In the genomic region with DNA sequence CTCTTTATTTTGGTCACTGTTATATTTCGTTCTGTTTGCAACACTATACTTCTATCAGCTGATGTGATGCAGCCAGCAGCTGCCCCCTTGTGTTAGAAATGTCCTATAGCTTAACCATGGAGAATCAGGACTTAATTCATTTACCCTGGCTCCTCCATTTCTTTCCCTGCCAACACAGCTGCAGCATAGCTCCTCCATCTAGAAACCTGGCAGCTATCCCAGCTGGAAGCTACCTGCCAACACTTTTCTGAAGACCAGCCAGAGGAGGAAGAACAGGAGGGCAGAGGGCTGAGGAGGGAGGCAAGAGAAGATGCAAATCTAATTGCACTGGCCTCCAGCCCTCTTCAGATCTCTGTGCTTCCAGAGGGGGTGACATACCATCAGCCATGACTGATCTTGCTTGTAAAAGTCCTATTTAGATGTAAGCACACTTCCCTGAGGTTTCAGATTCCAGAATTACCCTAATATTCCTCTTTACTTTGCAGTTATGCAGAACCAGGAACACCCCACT, we compare ENCODE assay signal across 9 cellular contexts.
DNase-seq lines count a peak whose midpoint lies in the region; FAIRE-seq and TF ChIP-seq lines count a peak whose summit lies in the region.
"Had no signal": no experiment of that assay in that cellular context is flagged by ENCODE, and none has a peak within 500 bp of the region (broad histone marks: within the 10 kb centered on the region; RNA-seq: fewer than 3 reads in every experiment).

No MANE protein-coding gene starts in this region.

- no peaks in the 10 kb centered on the region for H3K36me3 ChIP-seq in kidney (ENCODE audit: control insufficient read depth in 1 of 2, insufficient read depth in 2 of 2, low read length in 2 of 2)

- DNase-seq in DMS114 treated with DMSO at 0.1 percent for 48 hours (lab: John Stamatoyannopoulos, UW; ENCODE audit: unreplicated experiment) (peak; percentile 29), HTR-8/SVneo (ENCODE audit: insufficient read length, low spot score) (peak; percentile 84), NCI-H82 treated with DMSO at 0.1 percent for 48 hours (lab: John Stamatoyannopoulos, UW; ENCODE audit: unreplicated experiment) (peak; percentile 94), kidney (no peak), superior temporal gyrus (ENCODE audit: extremely low spot score) (peak; percentile 75), activated gamma-delta T cell treated with Interleukin-2 at 50 U/mL for 16 hours (no peak)
- peak; percentile 17 for DNase-seq in central memory CD4-positive, alpha-beta T cell
- no peak for DNase-seq in activated T-helper 2 cell treated with anti-CD3 and anti-CD28 coated beads, Interferon-gamma antibody, Interleukin-2, Interleukin-4, amounts not matched to agents 10 μg/mL and 5 μg/mL and 100 μg/mL, durations not matched to agents 14 hours and 24 hours and 36 hours (ENCODE audit: low spot score)

- no peaks in the 10 kb centered on the region for H3K9me3 ChIP-seq in kidney (ENCODE audit: control insufficient read depth in 1 of 2, low read length in 2 of 2)

- H3K4me1 ChIP-seq in kidney (ENCODE audit: control insufficient read depth in 1 of 2, insufficient read depth in 1 of 2, low read depth in 1 of 2, low read length in 2 of 2): peaks cover 0 to 7% of the 10 kb centered on the region in 2 donors

- H3K4me1 Mint-ChIP-seq in activated T-helper 2 cell treated with anti-CD3 and anti-CD28 coated beads, Interferon-gamma antibody, Interleukin-2, Interleukin-4, amounts not matched to agents 10 μg/mL and 5 μg/mL and 100 μg/mL, durations not matched to agents 14 hours and 24 hours and 36 hours (ENCODE audit: low read depth): no peaks in the 10 kb centered on the region

- H3K9ac ChIP-seq in kidney (ENCODE audit: low read length in 2 of 2): no peak overlapping the region

- H3K36me3 Mint-ChIP-seq in activated T-helper 2 cell treated with anti-CD3 and anti-CD28 coated beads, Interferon-gamma antibody, Interleukin-2, Interleukin-4, amounts not matched to agents 10 μg/mL and 5 μg/mL and 100 μg/mL, durations not matched to agents 14 hours and 24 hours and 36 hours (ENCODE audit: low read depth): no peaks in the 10 kb centered on the region

- H3K4me3 ChIP-seq in kidney (ENCODE audit: low read length in 2 of 2): no peak overlapping the region

- peak; percentile 98 for FAIRE-seq in HTR-8/SVneo (lab: Jason Lieb, UNC)
- peak; percentile 3 for FAIRE-seq in kidney (lab: Jason Lieb, UNC)

- H3K9me3 Mint-ChIP-seq in activated T-helper 2 cell treated with anti-CD3 and anti-CD28 coated beads, Interferon-gamma antibody, Interleukin-2, Interleukin-4, amounts not matched to agents 10 μg/mL and 5 μg/mL and 100 μg/mL, durations not matched to agents 14 hours and 24 hours and 36 hours: no peaks in the 10 kb centered on the region
- H3K9me3 Mint-ChIP-seq: T-helper 1 cell treated with Interleukin-12 subunit alpha and Interleukin-12 subunit beta and Interleukin-4 antibody, amounts not matched to agents 30 μg/mL and 1 μg/mL, for 36 hours had no signal

- H3K27me3 Mint-ChIP-seq in activated T-helper 2 cell treated with anti-CD3 and anti-CD28 coated beads, Interferon-gamma antibody, Interleukin-2, Interleukin-4, amounts not matched to agents 10 μg/mL and 5 μg/mL and 100 μg/mL, durations not matched to agents 14 hours and 24 hours and 36 hours (ENCODE audit: low read depth): peaks cover 2% of the 10 kb centered on the region

- H3K4me3 Mint-ChIP-seq in activated T-helper 2 cell treated with anti-CD3 and anti-CD28 coated beads, Interferon-gamma antibody, Interleukin-2, Interleukin-4, amounts not matched to agents 10 μg/mL and 5 μg/mL and 100 μg/mL, durations not matched to agents 14 hours and 24 hours and 36 hours (ENCODE audit: low read depth): no peak overlapping the region
- H3K4me3 Mint-ChIP-seq: T-helper 1 cell treated with Interleukin-12 subunit alpha and Interleukin-12 subunit beta and Interleukin-4 antibody, amounts not matched to agents 30 μg/mL and 1 μg/mL, for 36 hours had no signal

- H3K27ac ChIP-seq in kidney (ENCODE audit: low read depth in 2 of 2, low read length in 2 of 2): no peak overlapping the region

- TF ChIP-seq CTCF in kidney (IDR thresholded peaks at IDR 0.05; ENCODE audit: borderline replicate concordance, extremely low read depth, insufficient read depth): peak; percentile 57

- intact Hi-C loops in kidney (cut with DNase I): no loop called here
- intact Hi-C loops in activated T-helper 2 cell treated with anti-CD3 and anti-CD28 coated beads, Interferon-gamma antibody, Interleukin-2, Interleukin-4, amounts not matched to agents 10 μg/mL and 5 μg/mL and 100 μg/mL, durations not matched to agents 14 hours and 24 hours and 36 hours (cut with micrococcal nuclease): no loop called here

- no peak overlapping the region for H3K27ac Mint-ChIP-seq in activated T-helper 2 cell treated with anti-CD3 and anti-CD28 coated beads, Interferon-gamma antibody, Interleukin-2, Interleukin-4, amounts not matched to agents 10 μg/mL and 5 μg/mL and 100 μg/mL, durations not matched to agents 14 hours and 24 hours and 36 hours
- H3K27ac Mint-ChIP-seq: T-helper 1 cell treated with Interleukin-12 subunit alpha and Interleukin-12 subunit beta and Interleukin-4 antibody, amounts not matched to agents 30 μg/mL and 1 μg/mL, for 36 hours had no signal

Comparison
In these comparisons a context has a peak if more than half of its experiments do, and no peak if none do; other contexts are left out.
1. DNase-seq: peak in DMS114 treated with DMSO at 0.1 percent for 48 hours (single experiment), HTR-8/SVneo (single experiment), NCI-H82 treated with DMSO at 0.1 percent for 48 hours (single experiment), central memory CD4-positive, alpha-beta T cell (single experiment) and superior temporal gyrus (single experiment); none in kidney (single experiment), activated T-helper 2 cell treated with anti-CD3 and anti-CD28 coated beads, Interferon-gamma antibody, Interleukin-2, Interleukin-4, amounts not matched to agents 10 μg/mL and 5 μg/mL and 100 μg/mL, durations not matched to agents 14 hours and 24 hours and 36 hours (single experiment) and activated gamma-delta T cell treated with Interleukin-2 at 50 U/mL for 16 hours (single experiment).